ENCODE assay signal across 21 cellular contexts in the genomic region with DNA sequence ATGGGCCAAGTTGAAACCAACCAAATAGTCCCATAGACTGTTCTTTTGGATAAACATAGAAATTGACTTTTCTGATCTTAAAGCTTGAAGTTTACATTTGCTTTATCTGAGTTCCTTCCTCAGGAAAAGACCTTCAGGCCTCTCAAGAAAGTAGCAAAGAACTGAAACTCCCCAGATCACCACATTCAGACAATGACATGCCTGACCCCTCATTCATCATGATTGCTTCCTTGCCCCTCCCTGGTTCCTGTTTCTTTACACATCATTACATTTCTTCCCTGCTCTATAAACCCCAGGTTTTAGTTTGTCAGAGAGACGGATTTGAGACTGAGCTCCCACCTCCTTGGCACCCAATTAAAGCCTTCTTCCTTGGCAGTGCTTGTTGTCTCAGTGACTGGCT.
"Had no signal": no experiment of that assay in that cellular context is flagged by ENCODE, and none has a peak within 500 bp of the region (broad histone marks: within the 10 kb centered on the region; RNA-seq: fewer than 3 reads in every experiment).

No MANE protein-coding gene starts in this region.

- ATAC-seq: gastrocnemius medialis; left lung; naive thymus-derived CD4-positive, alpha-beta T cell had no signal

- DNase-seq: cerebellar nuclear complex; effector CD8-positive, alpha-beta T cell; gastrocnemius medialis; glutamatergic neuron; left lung; mesendoderm; naive thymus-derived CD4-positive, alpha-beta T cell; nephron progenitor cell; sigmoid colon; stimulated activated CD4-positive, alpha-beta T cell treated with anti-CD3 and anti-CD28 coated beads, Interleukin-2, amount 100 ng/mL, for 24 hours; stimulated activated CD4-positive, alpha-beta T cell treated with anti-CD3 and anti-CD28 coated beads, Interleukin-4, amount 100 ng/mL, for 4 hours; stimulated activated naive CD4-positive, alpha-beta T cell; substantia nigra; trophoblast cell had no signal

- H3K36me3 ChIP-seq: esophagus muscularis mucosa, gastrocnemius medialis, left lung, neutrophil, sigmoid colon, stomach, thoracic aorta had no signal

- H3K27me3 ChIP-seq: esophagus muscularis mucosa, gastrocnemius medialis, left lung, neutrophil, sigmoid colon, stomach had no signal

- H3K4me1 ChIP-seq: gastrocnemius medialis, left lung, sigmoid colon had no signal

- H3K4me3 ChIP-seq: esophagus muscularis mucosa, gastrocnemius medialis, left lung, lung, sigmoid colon, skin epidermis, stomach, thoracic aorta had no signal

- H3K27ac ChIP-seq: epithelial cell of prostate, esophagus muscularis mucosa, gastrocnemius medialis, left lung, neutrophil, sigmoid colon, skin epidermis, stomach, thoracic aorta had no signal

- H3K9me3 ChIP-seq: esophagus muscularis mucosa, gastrocnemius medialis, left lung, neutrophil, sigmoid colon, thoracic aorta had no signal
